Comparison of ENCODE assay signal across 23 cellular contexts in genomic region chr4:70533211-70533610, GRCh38. TPM values are rescaled to one million over a fixed set of nuclear protein-coding genes. Genes with fewer than 3 reads are reported as not detected.
A peak's percentile ranks its signal among the peaks of the same experiment; 100 is the strongest.
DNase-seq lines count a peak whose midpoint lies in the region; ATAC-seq and TF ChIP-seq lines count a peak whose summit lies in the region.
"Had no signal": no experiment of that assay in that cellular context is flagged by ENCODE, and none has a peak within 500 bp of the region (broad histone marks: within the 10 kb centered on the region; RNA-seq: fewer than 3 reads in every experiment).

No MANE protein-coding gene starts in this region.

- no peak overlapping the region for H3K27ac ChIP-seq in uterus
- H3K27ac ChIP-seq: A549 had no signal

- intact Hi-C loops in activated CD8-positive, alpha-beta T cell treated with anti-CD3 and anti-CD28 coated beads for 36 hours (cut with micrococcal nuclease) = no loop called here
- intact Hi-C loops in uterus (cut with DNase I; ENCODE audit: low total_unique reads) = no loop called here

- H3K4me3 ChIP-seq in uterus = no peak overlapping the region
- H3K4me3 ChIP-seq: A549, HAP-1, K562 had no signal

- no peaks in the 10 kb centered on the region for H3K4me1 Mint-ChIP-seq in activated CD8-positive, alpha-beta T cell treated with anti-CD3 and anti-CD28 coated beads for 36 hours (ENCODE audit: low read depth)

- H3K27me3 ChIP-seq in uterus = no peaks in the 10 kb centered on the region

- H3K4me1 ChIP-seq in uterus = no peaks in the 10 kb centered on the region
- H3K4me1 ChIP-seq: A549, HAP-1 had no signal

- H3K9me3 ChIP-seq in uterus = no peaks in the 10 kb centered on the region
- H3K9me3 ChIP-seq: A549, HAP-1 had no signal

- POLR2A ChIA-PET in activated CD8-positive, alpha-beta T cell treated with anti-CD3 and anti-CD28 coated beads for 36 hours (lab: Charles Lee) = no interaction called here

- peaks cover 15% of the 10 kb centered on the region for H3K27me3 Mint-ChIP-seq in activated CD8-positive, alpha-beta T cell treated with anti-CD3 and anti-CD28 coated beads for 36 hours

- no peak for TF ChIP-seq POLR2A in uterus (IDR thresholded peaks at IDR 0.05)

- TF ChIP-seq CTCF in activated CD8-positive, alpha-beta T cell treated with anti-CD3 and anti-CD28 coated beads for 36 hours (IDR thresholded peaks at IDR 0.05) = no peak
- TF ChIP-seq CTCF in omental fat pad (IDR thresholded peaks at IDR 0.05) (no peak), uterus (IDR thresholded peaks at IDR 0.05) (no peak)

- H3K36me3 Mint-ChIP-seq in activated CD8-positive, alpha-beta T cell treated with anti-CD3 and anti-CD28 coated beads for 36 hours (ENCODE audit: low read depth) = no peaks in the 10 kb centered on the region

- H3K9me3 Mint-ChIP-seq in activated CD8-positive, alpha-beta T cell treated with anti-CD3 and anti-CD28 coated beads for 36 hours = peaks cover 1% of the 10 kb centered on the region

- DNase-seq in activated CD8-positive, alpha-beta T cell treated with anti-CD3 and anti-CD28 coated beads for 36 hours = no peak
- DNase-seq in omental fat pad (ENCODE audit: low spot score) (no peak), uterus (no peak), T-helper 2 cell (no peak)
- DNase-seq: C1 segment of cervical spinal cord, DMS 273 treated with DMSO at 0.1 percent for 48 hours, GF-D8, NCI-H187 treated with DMSO at 0.1 percent for 48 hours, NCI-H2171 treated with DMSO at 0.1 percent for 48 hours, NCI-H446 treated with DMSO at 0.1 percent for 48 hours, NCI-H748 treated with DMSO at 0.1 percent for 48 hours, OCI-M1, SHP77 treated with DMSO at 0.1 percent for 48 hours, T-helper 1 cell had no signal

- CTCF ChIA-PET in activated CD8-positive, alpha-beta T cell treated with anti-CD3 and anti-CD28 coated beads for 36 hours (lab: Charles Lee) = no interaction called here

- ATAC-seq in GM18858 (IDR thresholded peaks at IDR 0.05; ENCODE audit: unreplicated experiment) (peak; percentile 51), GM19438 (IDR thresholded peaks at IDR 0.05; ENCODE audit: low read depth, unreplicated experiment) (peak; percentile 50), HG02970 (IDR thresholded peaks at IDR 0.05; ENCODE audit: low FRiP score, unreplicated experiment) (peak; percentile 47), HG03378 (IDR thresholded peaks at IDR 0.05; ENCODE audit: unreplicated experiment) (peak; percentile 83), omental fat pad (ENCODE audit: low FRiP score) (no peak)
- no peak for ATAC-seq in activated CD8-positive, alpha-beta T cell treated with anti-CD3 and anti-CD28 coated beads for 36 hours
- ATAC-seq: A549, K562, SK-N-SH treated with all-trans-retinoic acid at 6 μM for 48 hours had no signal

- no peak overlapping the region for H3K27ac Mint-ChIP-seq in activated CD8-positive, alpha-beta T cell treated with anti-CD3 and anti-CD28 coated beads for 36 hours

- H3K36me3 ChIP-seq in uterus = no peaks in the 10 kb centered on the region
- H3K36me3 ChIP-seq: HAP-1 had no signal

- H3K4me3 Mint-ChIP-seq in activated CD8-positive, alpha-beta T cell treated with anti-CD3 and anti-CD28 coated beads for 36 hours = no peak overlapping the region

RNA-seq across cellular contexts. Expression of gene AMTN, which starts 14.8 kb away (rescaled TPM):
- not detected for total RNA-seq in activated CD8-positive, alpha-beta T cell treated with anti-CD3 and anti-CD28 coated beads for 36 hours
- total RNA-seq in omental fat pad (not detected), uterus (not detected)
- total RNA-seq: K562, RPMI7951 had no signal

RNA-seq across cellular contexts. Expression of gene AMBN, which starts 58.8 kb away (rescaled TPM):
- total RNA-seq in activated CD8-positive, alpha-beta T cell treated with anti-CD3 and anti-CD28 coated beads for 36 hours = not detected
- not detected for total RNA-seq in omental fat pad
- total RNA-seq in uterus = not detected
- total RNA-seq: RPMI7951 had no signal

Comparison
In these comparisons a context has a peak if more than half of its experiments do, and no peak if none do; other contexts are left out.
1. ATAC-seq: peak in GM18858 (single experiment), GM19438 (single experiment), HG02970 (single experiment) and HG03378 (single experiment); none in activated CD8-positive, alpha-beta T cell treated with anti-CD3 and anti-CD28 coated beads for 36 hours (single experiment) and omental fat pad (single experiment).